Comparison of ENCODE assay signal across 8 cellular contexts in genomic region chr6:75230484-75231325, GRCh38. TPM values are rescaled to one million over a fixed set of nuclear protein-coding genes. Genes with fewer than 3 reads are reported as not detected.
DNase-seq lines count a peak whose midpoint lies in the region; ATAC-seq and TF ChIP-seq lines count a peak whose summit lies in the region.

No MANE protein-coding gene starts in this region.

- H3K27me3 Mint-ChIP-seq in activated naive CD4-positive, alpha-beta T cell treated with anti-CD3 and anti-CD28 coated beads, Interleukin-2, amount 10 ng/mL, durations not matched to agents 7 days and 5 days: no peaks in the 10 kb centered on the region
- H3K27me3 Mint-ChIP-seq in stimulated activated memory B cell treated with anti-CD40 and anti-IgM and Interleukin-4, amounts not matched to agents 10 μg/mL and 1 μg/mL and 100 μg/mL, for 72 hours: no peaks in the 10 kb centered on the region

- peak; percentile 88 for TF ChIP-seq CTCF in osteoblast (IDR thresholded peaks at IDR 0.05; ENCODE audit: extremely low read depth, low read depth, low read length)

- CTCF ChIA-PET in activated naive CD4-positive, alpha-beta T cell treated with anti-CD3 and anti-CD28 coated beads, Interleukin-2, amount 10 ng/mL, durations not matched to agents 7 days and 5 days (lab: Charles Lee): interaction anchor here (0.6 to 0.8 kb wide), 2 partner anchors 22 to 1556 kb away, joined by 3 to 4 read pairs; no protein-coding TSS in a partner anchor

- H3K4me1 ChIP-seq in osteoblast (ENCODE audit: insufficient read depth, low read length): no peaks in the 10 kb centered on the region

- H3K4me2 ChIP-seq in osteoblast (ENCODE audit: insufficient read depth, low read length): peak overlapping the region; percentile 46

- no peak overlapping the region for H2AFZ ChIP-seq in osteoblast (ENCODE audit: low read length)

- DNase-seq in activated naive CD4-positive, alpha-beta T cell treated with anti-CD3 and anti-CD28 coated beads, Interleukin-2, amount 50 U/mL, for 72 hours (ENCODE audit: low spot score in 2 of 2): no peak
- DNase-seq in activated naive CD4-positive, alpha-beta T cell treated with anti-CD3 and anti-CD28 coated beads, Interleukin-2, amount 10 ng/mL, durations not matched to agents 7 days and 5 days: no peak
- DNase-seq in OCI-M1 (lab: John Stamatoyannopoulos, UW): peak; percentile 82
- DNase-seq in erythroblast (lab: John Stamatoyannopoulos, UW): peak; percentile 9 to 42
- DNase-seq in osteoblast (ENCODE audit: insufficient read length, low spot score, missing footprints): peak; percentile 84
- no peak for DNase-seq in activated CD8-positive, alpha-beta memory T cell treated with anti-CD3 and anti-CD28 coated beads, Interleukin-2, amount 50 U/mL, for 48 hours
- no peak for DNase-seq in NAMALWA (ENCODE audit: low spot score)

- H3K36me3 ChIP-seq in osteoblast (ENCODE audit: insufficient read depth, low read length): no peaks in the 10 kb centered on the region

- H3K9me3 Mint-ChIP-seq in activated naive CD4-positive, alpha-beta T cell treated with anti-CD3 and anti-CD28 coated beads, Interleukin-2, amount 50 U/mL, for 72 hours: no peaks in the 10 kb centered on the region
- H3K9me3 Mint-ChIP-seq in activated naive CD4-positive, alpha-beta T cell treated with anti-CD3 and anti-CD28 coated beads, Interleukin-2, amount 10 ng/mL, durations not matched to agents 7 days and 5 days: no peaks in the 10 kb centered on the region
- no peaks in the 10 kb centered on the region for H3K9me3 Mint-ChIP-seq in stimulated activated memory B cell treated with anti-CD40 and anti-IgM and Interleukin-4, amounts not matched to agents 10 μg/mL and 1 μg/mL and 100 μg/mL, for 72 hours

- no peak for TF ChIP-seq POLR2A in erythroblast (IDR thresholded peaks at IDR 0.05; ENCODE audit: low read length)

- no peaks in the 10 kb centered on the region for H3K27me3 ChIP-seq in osteoblast (ENCODE audit: insufficient read depth, low read length)

- no peaks in the 10 kb centered on the region for H3K4me1 Mint-ChIP-seq in activated naive CD4-positive, alpha-beta T cell treated with anti-CD3 and anti-CD28 coated beads, Interleukin-2, amount 10 ng/mL, durations not matched to agents 7 days and 5 days
- H3K4me1 Mint-ChIP-seq in stimulated activated memory B cell treated with anti-CD40 and anti-IgM and Interleukin-4, amounts not matched to agents 10 μg/mL and 1 μg/mL and 100 μg/mL, for 72 hours: no peaks in the 10 kb centered on the region

- H4K20me1 ChIP-seq in osteoblast (ENCODE audit: insufficient read depth, low read length): no peaks in the 10 kb centered on the region

- no peak overlapping the region for H3K4me3 Mint-ChIP-seq in activated naive CD4-positive, alpha-beta T cell treated with anti-CD3 and anti-CD28 coated beads, Interleukin-2, amount 10 ng/mL, durations not matched to agents 7 days and 5 days
- no peak overlapping the region for H3K4me3 Mint-ChIP-seq in stimulated activated memory B cell treated with anti-CD40 and anti-IgM and Interleukin-4, amounts not matched to agents 10 μg/mL and 1 μg/mL and 100 μg/mL, for 72 hours

- peak; percentile 37 to 48 for ATAC-seq in activated naive CD4-positive, alpha-beta T cell treated with anti-CD3 and anti-CD28 coated beads, Interleukin-2, amount 50 U/mL, for 72 hours
- no peak for ATAC-seq in stimulated activated memory B cell treated with anti-CD40 and anti-IgM and Interleukin-4, amounts not matched to agents 10 μg/mL and 1 μg/mL and 100 μg/mL, for 72 hours

- no peak overlapping the region for H3K4me3 ChIP-seq in osteoblast (ENCODE audit: insufficient read depth, low read length)

- H3K79me2 ChIP-seq in osteoblast (ENCODE audit: insufficient read depth, low read length): no peaks in the 10 kb centered on the region

- no peak overlapping the region for H3K27ac ChIP-seq in osteoblast (ENCODE audit: low read depth, low read length)

- H3K9me3 ChIP-seq in osteoblast (ENCODE audit: low read depth, low read length): no peaks in the 10 kb centered on the region

- no peaks in the 10 kb centered on the region for H3K36me3 Mint-ChIP-seq in activated naive CD4-positive, alpha-beta T cell treated with anti-CD3 and anti-CD28 coated beads, Interleukin-2, amount 50 U/mL, for 72 hours
- no peaks in the 10 kb centered on the region for H3K36me3 Mint-ChIP-seq in activated naive CD4-positive, alpha-beta T cell treated with anti-CD3 and anti-CD28 coated beads, Interleukin-2, amount 10 ng/mL, durations not matched to agents 7 days and 5 days
- H3K36me3 Mint-ChIP-seq in stimulated activated memory B cell treated with anti-CD40 and anti-IgM and Interleukin-4, amounts not matched to agents 10 μg/mL and 1 μg/mL and 100 μg/mL, for 72 hours: no peaks in the 10 kb centered on the region

- no peak overlapping the region for H3K27ac Mint-ChIP-seq in activated naive CD4-positive, alpha-beta T cell treated with anti-CD3 and anti-CD28 coated beads, Interleukin-2, amount 50 U/mL, for 72 hours
- no peak overlapping the region for H3K27ac Mint-ChIP-seq in activated naive CD4-positive, alpha-beta T cell treated with anti-CD3 and anti-CD28 coated beads, Interleukin-2, amount 10 ng/mL, durations not matched to agents 7 days and 5 days
- no peak overlapping the region for H3K27ac Mint-ChIP-seq in stimulated activated memory B cell treated with anti-CD40 and anti-IgM and Interleukin-4, amounts not matched to agents 10 μg/mL and 1 μg/mL and 100 μg/mL, for 72 hours

RNA-seq across cellular contexts. Expression of gene COX7A2, which starts 12.9 kb away (rescaled TPM):
- total RNA-seq in activated naive CD4-positive, alpha-beta T cell treated with anti-CD3 and anti-CD28 coated beads, Interleukin-2, amount 50 U/mL, for 72 hours: 100 to 1,000 TPM; 362 to 486 TPM
- total RNA-seq in osteoblast: 72.0 and 80.7 TPM in 2 replicates

RNA-seq across cellular contexts. Expression of gene COL12A1, which starts 24.9 kb away (rescaled TPM):
- under 1 TPM in 1 of 2 donors, not detected in 1; 0.06 TPM for total RNA-seq in activated naive CD4-positive, alpha-beta T cell treated with anti-CD3 and anti-CD28 coated beads, Interleukin-2, amount 50 U/mL, for 72 hours
- total RNA-seq in osteoblast: 1,393 and 1,591 TPM in 2 replicates

RNA-seq across cellular contexts. Expression of gene TMEM30A, which starts 53.9 kb away (rescaled TPM):
- total RNA-seq in activated naive CD4-positive, alpha-beta T cell treated with anti-CD3 and anti-CD28 coated beads, Interleukin-2, amount 50 U/mL, for 72 hours: 100 to 1,000 TPM in 1 of 2 donors, 10 to 100 TPM in 1; 52.3 to 228 TPM
- 126 and 128 TPM in 2 replicates for total RNA-seq in osteoblast

Comparison
In these comparisons a context has a peak if more than half of its experiments do, and no peak if none do; other contexts are left out.
1. DNase-seq: peak in OCI-M1 (single experiment), erythroblast (2 of 2) and osteoblast (single experiment); none in activated naive CD4-positive, alpha-beta T cell treated with anti-CD3 and anti-CD28 coated beads, Interleukin-2, amount 50 U/mL, for 72 hours (0 of 2), activated naive CD4-positive, alpha-beta T cell treated with anti-CD3 and anti-CD28 coated beads, Interleukin-2, amount 10 ng/mL, durations not matched to agents 7 days and 5 days (single experiment), activated CD8-positive, alpha-beta memory T cell treated with anti-CD3 and anti-CD28 coated beads, Interleukin-2, amount 50 U/mL, for 48 hours (single experiment) and NAMALWA (single experiment).
2. RNA of gene COL12A1, which starts 24.9 kb away (total RNA-seq): 1,393 to 1,591 TPM in osteoblast; 0.06 TPM in activated naive CD4-positive, alpha-beta T cell treated with anti-CD3 and anti-CD28 coated beads, Interleukin-2, amount 50 U/mL, for 72 hours; every median in the first group is over 1,000 times any median in the second.